Comparison of ENCODE assay signal across 13 cellular contexts in genomic region chr6:134529921-134530320, GRCh38.
DNase-seq lines count a peak whose midpoint lies in the region; ATAC-seq and TF ChIP-seq lines count a peak whose summit lies in the region.
"Had no signal": no experiment of that assay in that cellular context is flagged by ENCODE, and none has a peak within 500 bp of the region (broad histone marks: within the 10 kb centered on the region; RNA-seq: fewer than 3 reads in every experiment).

No MANE protein-coding gene starts in this region.

- TF ChIP-seq POLR2A in NB4 (IDR thresholded peaks at IDR 0.05; ENCODE audit: extremely low read depth, insufficient read length) (no peak), body of pancreas (IDR thresholded peaks at IDR 0.05) (no peak)

- H3K4me3 Mint-ChIP-seq in naive thymus-derived CD8-positive, alpha-beta T cell: peak overlapping the region in 2 of 10 donors; percentile 5 to 8

- intact Hi-C loops in body of pancreas (cut with DNase I): no loop called here

- peaks cover 25 to 54% (median 36%) of the 10 kb centered on the region in 4 donors for H3K4me1 Mint-ChIP-seq in naive thymus-derived CD8-positive, alpha-beta T cell

- H3K36me3 ChIP-seq in body of pancreas (replicated peaks in 1 of 2; ENCODE audit: insufficient read depth in 1 of 2, low read depth in 2 of 2): no peaks in the 10 kb centered on the region
- H3K36me3 ChIP-seq: sigmoid colon had no signal

- H3K27ac ChIP-seq in body of pancreas: no peak overlapping the region
- H3K27ac ChIP-seq: sigmoid colon had no signal

- H3K4me1 ChIP-seq in body of pancreas: peaks cover 28% of the 10 kb centered on the region
- H3K4me1 ChIP-seq: sigmoid colon had no signal

- ATAC-seq in body of pancreas (peak; percentile 31), HG03457 (IDR thresholded peaks at IDR 0.05; ENCODE audit: unreplicated experiment) (no peak)
- peak; percentile 76 to 92 for ATAC-seq in naive thymus-derived CD8-positive, alpha-beta T cell

- H3K27me3 Mint-ChIP-seq in naive thymus-derived CD8-positive, alpha-beta T cell: no peaks in the 10 kb centered on the region

- POLR2A ChIA-PET in naive thymus-derived CD8-positive, alpha-beta T cell (lab: Charles Lee): interaction anchor here (0.6 to 0.9 kb wide), 2 partner anchors 8 to 261 kb away, joined by 3 read pairs; no protein-coding TSS in a partner anchor

- DNase-seq in SIG-M5 treated with dmso at 0.1 percent for 504 hours (lab: John Stamatoyannopoulos, UW; ENCODE audit: unreplicated experiment): peak; percentile 23
- no peak for DNase-seq in SIG-M5 (lab: John Stamatoyannopoulos, UW)
- peak; percentile 57 for DNase-seq in NB4 (ENCODE audit: low read depth)
- DNase-seq in body of pancreas: no peak
- DNase-seq in naive thymus-derived CD8-positive, alpha-beta T cell: peak in 6 of 10 donors; percentile 15 to 78 (median 44)
- no peak for DNase-seq in C1 segment of cervical spinal cord (lab: John Stamatoyannopoulos, UW)
- no peak for DNase-seq in globus pallidus (ENCODE audit: low spot score)
- DNase-seq: activated T-cell treated with anti-CD3 and anti-CD28 coated beads, Interleukin-2, amount 50 U/mL, for 48 hours; dermis blood vessel endothelial cell; GDM1; hypothalamus; sigmoid colon had no signal

- whole genome bisulfite sequencing in body of pancreas, 2 donors: 41 to 49% methylated on average over 4 of the region's 4 CpGs

- no peaks in the 10 kb centered on the region for H3K27me3 ChIP-seq in body of pancreas
- H3K27me3 ChIP-seq: sigmoid colon had no signal

- H3K36me3 Mint-ChIP-seq in naive thymus-derived CD8-positive, alpha-beta T cell: no peaks in the 10 kb centered on the region

- peaks cover 0 to 2% (median 0%) of the 10 kb centered on the region in 9 donors for H3K9me3 Mint-ChIP-seq in naive thymus-derived CD8-positive, alpha-beta T cell

- H3K27ac Mint-ChIP-seq in naive thymus-derived CD8-positive, alpha-beta T cell: peak overlapping the region in 9 of 10 donors; percentile 17 to 92 (median 80)

- H3K4me3 ChIP-seq in NB4 (ENCODE audit: low read depth, low read length) (no peak overlapping the region), body of pancreas (no peak overlapping the region)
- H3K4me3 ChIP-seq: sigmoid colon had no signal

- no peaks in the 10 kb centered on the region for H3K9me3 ChIP-seq in body of pancreas
- H3K9me3 ChIP-seq: sigmoid colon had no signal

- no peak for TF ChIP-seq CTCF in NB4 (IDR thresholded peaks at IDR 0.05; ENCODE audit: low read depth, low read length)
- TF ChIP-seq CTCF in body of pancreas (IDR thresholded peaks at IDR 0.05): no peak

Comparison
In these comparisons a context has a peak if more than half of its experiments do, and no peak if none do; other contexts are left out.
1. DNase-seq: peak in SIG-M5 treated with dmso at 0.1 percent for 504 hours (single experiment), NB4 (single experiment) and naive thymus-derived CD8-positive, alpha-beta T cell (6 of 10); none in SIG-M5 (single experiment), body of pancreas (0 of 4), C1 segment of cervical spinal cord (0 of 14) and globus pallidus (single experiment).